ENCODE assay signal across 1 cellular context in the genomic region with DNA sequence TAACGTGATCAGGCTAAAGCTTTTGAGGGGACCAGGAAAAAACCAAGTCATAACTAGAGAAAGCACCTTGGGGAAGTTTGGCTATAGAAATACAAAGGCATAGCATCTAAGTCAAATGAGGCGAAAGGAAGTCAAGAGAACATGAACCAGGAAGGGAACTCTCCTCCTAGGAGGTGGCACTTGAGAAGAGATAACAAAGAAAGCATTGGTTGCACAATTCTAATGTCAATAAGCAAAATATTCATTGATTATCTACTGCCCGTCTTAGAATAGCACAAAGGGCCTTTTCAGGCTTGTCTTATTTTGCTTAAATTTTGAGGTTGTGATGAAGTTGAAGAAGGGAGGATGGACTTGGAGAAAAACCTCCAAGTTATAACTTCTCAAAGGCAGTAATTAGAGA.
TF ChIP-seq lines count a peak whose summit lies in the region.

No MANE protein-coding gene starts in this region.

TF ChIP-seq in HepG2, 621 proteins besides CTCF, POLR2A, EP300 and RAD21 (continued from another document):
- TF ChIP-seq ARID5B (CRISPR knock-in tag; IDR thresholded peaks at IDR 0.05) = 0 out of 2 replicates have a peak, but pooled peaks have one; percentile 26
- TF ChIP-seq GATAD2A (CRISPR knock-in tag; IDR thresholded peaks at IDR 0.05) = peak; percentile 69
- no peak for TF ChIP-seq ZNF12 (CRISPR knock-in tag; IDR thresholded peaks at IDR 0.05)
- no peak for TF ChIP-seq ETV6 (CRISPR knock-in tag; conservative IDR thresholded peaks at IDR 0.05)
- TF ChIP-seq MAF1 (CRISPR knock-in tag; IDR thresholded peaks at IDR 0.05; ENCODE audit: borderline replicate concordance) = no peak
- TF ChIP-seq BCL6 (CRISPR knock-in tag; IDR thresholded peaks at IDR 0.05) = no peak
- TF ChIP-seq FOXK1 (CRISPR knock-in tag; IDR thresholded peaks at IDR 0.05; ENCODE audit: borderline replicate concordance, low read depth) = no peak
- TF ChIP-seq ZNF3 (CRISPR knock-in tag; IDR thresholded peaks at IDR 0.05) = no peak
- no peak for TF ChIP-seq NR2F1 (CRISPR knock-in tag; IDR thresholded peaks at IDR 0.05)
- TF ChIP-seq ESRRA (CRISPR knock-in tag; IDR thresholded peaks at IDR 0.05; ENCODE audit: low read depth) = no peak
- TF ChIP-seq BHLHE40 (IDR thresholded peaks at IDR 0.05; ENCODE audit: low read length) = no peak
- TF ChIP-seq, protein P1, sequence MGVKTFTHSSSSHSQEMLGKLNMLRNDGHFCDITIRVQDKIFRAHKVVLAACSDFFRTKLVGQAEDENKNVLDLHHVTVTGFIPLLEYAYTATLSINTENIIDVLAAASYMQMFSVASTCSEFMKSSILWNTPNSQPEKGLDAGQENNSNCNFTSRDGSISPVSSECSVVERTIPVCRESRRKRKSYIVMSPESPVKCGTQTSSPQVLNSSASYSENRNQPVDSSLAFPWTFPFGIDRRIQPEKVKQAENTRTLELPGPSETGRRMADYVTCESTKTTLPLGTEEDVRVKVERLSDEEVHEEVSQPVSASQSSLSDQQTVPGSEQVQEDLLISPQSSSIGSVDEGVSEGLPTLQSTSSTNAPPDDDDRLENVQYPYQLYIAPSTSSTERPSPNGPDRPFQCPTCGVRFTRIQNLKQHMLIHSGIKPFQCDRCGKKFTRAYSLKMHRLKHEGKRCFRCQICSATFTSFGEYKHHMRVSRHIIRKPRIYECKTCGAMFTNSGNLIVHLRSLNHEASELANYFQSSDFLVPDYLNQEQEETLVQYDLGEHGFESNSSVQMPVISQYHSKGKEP (CRISPR knock-in tag; IDR thresholded peaks at IDR 0.05) = no peak
- TF ChIP-seq ZNF180 (CRISPR knock-in tag; IDR thresholded peaks at IDR 0.05; ENCODE audit: borderline replicate concordance, low read depth) = no peak
- no peak for TF ChIP-seq KMT2A (CRISPR knock-in tag; IDR thresholded peaks at IDR 0.05)
- TF ChIP-seq, protein P2, sequence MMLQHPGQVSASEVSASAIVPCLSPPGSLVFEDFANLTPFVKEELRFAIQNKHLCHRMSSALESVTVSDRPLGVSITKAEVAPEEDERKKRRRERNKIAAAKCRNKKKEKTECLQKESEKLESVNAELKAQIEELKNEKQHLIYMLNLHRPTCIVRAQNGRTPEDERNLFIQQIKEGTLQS (CRISPR knock-in tag; IDR thresholded peaks at IDR 0.05) = no peak
- TF ChIP-seq ZFP36L1 (CRISPR knock-in tag; IDR thresholded peaks at IDR 0.05) = no peak
- TF ChIP-seq ZNF670 (CRISPR knock-in tag; IDR thresholded peaks at IDR 0.05; ENCODE audit: borderline replicate concordance) = no peak
- TF ChIP-seq NBN (conservative IDR thresholded peaks at IDR 0.05) = no peak
- TF ChIP-seq TAF1 (CRISPR knock-in tag; IDR thresholded peaks at IDR 0.05) = no peak
- TF ChIP-seq ZNF274 (CRISPR knock-in tag; IDR thresholded peaks at IDR 0.05) = no peak
- TF ChIP-seq RELA (CRISPR knock-in tag; IDR thresholded peaks at IDR 0.05) = no peak
- TF ChIP-seq RFX1 (IDR thresholded peaks at IDR 0.05) = no peak
- no peak for TF ChIP-seq AKNA (CRISPR knock-in tag; IDR thresholded peaks at IDR 0.05; ENCODE audit: borderline replicate concordance)
- TF ChIP-seq ELF4 (CRISPR knock-in tag; IDR thresholded peaks at IDR 0.05; ENCODE audit: borderline replicate concordance) = no peak
- no peak for TF ChIP-seq ZFY (CRISPR knock-in tag; IDR thresholded peaks at IDR 0.05)
- TF ChIP-seq ZSCAN9 (CRISPR knock-in tag; IDR thresholded peaks at IDR 0.05; ENCODE audit: borderline replicate concordance) = no peak
- TF ChIP-seq TFDP2 (CRISPR knock-in tag; IDR thresholded peaks at IDR 0.05) = no peak
- TF ChIP-seq ONECUT2 (CRISPR knock-in tag; IDR thresholded peaks at IDR 0.05) = peak; percentile 31; the same call in 1 of the 2 replicates
- TF ChIP-seq HNF4G (IDR thresholded peaks at IDR 0.05; ENCODE audit: borderline replicate concordance, low read depth, low read length) = no peak
- no peak for TF ChIP-seq HNF4G (CRISPR knock-in tag; IDR thresholded peaks at IDR 0.05; ENCODE audit: borderline replicate concordance, low read depth)
- TF ChIP-seq MATR3 (CRISPR knock-in tag; IDR thresholded peaks at IDR 0.05) = no peak
- no peak for TF ChIP-seq MEIS2 (CRISPR knock-in tag; IDR thresholded peaks at IDR 0.05)
- no peak for TF ChIP-seq TCF7 (IDR thresholded peaks at IDR 0.05; ENCODE audit: low read depth)
- no peak for TF ChIP-seq NFKB2 (CRISPR knock-in tag; IDR thresholded peaks at IDR 0.05; ENCODE audit: borderline replicate concordance)
- TF ChIP-seq ZNF646 (CRISPR knock-in tag; IDR thresholded peaks at IDR 0.05) = no peak
- TF ChIP-seq, protein P3, sequence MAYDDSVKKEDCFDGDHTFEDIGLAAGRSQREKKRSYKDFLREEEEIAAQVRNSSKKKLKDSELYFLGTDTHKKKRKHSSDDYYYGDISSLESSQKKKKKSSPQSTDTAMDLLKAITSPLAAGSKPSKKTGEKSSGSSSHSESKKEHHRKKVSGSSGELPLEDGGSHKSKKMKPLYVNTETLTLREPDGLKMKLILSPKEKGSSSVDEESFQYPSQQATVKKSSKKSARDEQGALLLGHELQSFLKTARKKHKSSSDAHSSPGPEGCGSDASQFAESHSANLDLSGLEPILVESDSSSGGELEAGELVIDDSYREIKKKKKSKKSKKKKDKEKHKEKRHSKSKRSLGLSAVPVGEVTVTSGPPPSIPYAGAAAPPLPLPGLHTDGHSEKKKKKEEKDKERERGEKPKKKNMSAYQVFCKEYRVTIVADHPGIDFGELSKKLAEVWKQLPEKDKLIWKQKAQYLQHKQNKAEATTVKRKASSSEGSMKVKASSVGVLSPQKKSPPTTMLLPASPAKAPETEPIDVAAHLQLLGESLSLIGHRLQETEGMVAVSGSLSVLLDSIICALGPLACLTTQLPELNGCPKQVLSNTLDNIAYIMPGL (CRISPR knock-in tag; IDR thresholded peaks at IDR 0.05; ENCODE audit: borderline replicate concordance in 1 of 2, low read depth in 1 of 2) = no peak
- TF ChIP-seq FOXA3 (CRISPR knock-in tag; IDR thresholded peaks at IDR 0.05) = peak; percentile 58
- TF ChIP-seq ZNF766 (CRISPR knock-in tag; IDR thresholded peaks at IDR 0.05; ENCODE audit: borderline replicate concordance) = no peak
